In the genomic region with DNA sequence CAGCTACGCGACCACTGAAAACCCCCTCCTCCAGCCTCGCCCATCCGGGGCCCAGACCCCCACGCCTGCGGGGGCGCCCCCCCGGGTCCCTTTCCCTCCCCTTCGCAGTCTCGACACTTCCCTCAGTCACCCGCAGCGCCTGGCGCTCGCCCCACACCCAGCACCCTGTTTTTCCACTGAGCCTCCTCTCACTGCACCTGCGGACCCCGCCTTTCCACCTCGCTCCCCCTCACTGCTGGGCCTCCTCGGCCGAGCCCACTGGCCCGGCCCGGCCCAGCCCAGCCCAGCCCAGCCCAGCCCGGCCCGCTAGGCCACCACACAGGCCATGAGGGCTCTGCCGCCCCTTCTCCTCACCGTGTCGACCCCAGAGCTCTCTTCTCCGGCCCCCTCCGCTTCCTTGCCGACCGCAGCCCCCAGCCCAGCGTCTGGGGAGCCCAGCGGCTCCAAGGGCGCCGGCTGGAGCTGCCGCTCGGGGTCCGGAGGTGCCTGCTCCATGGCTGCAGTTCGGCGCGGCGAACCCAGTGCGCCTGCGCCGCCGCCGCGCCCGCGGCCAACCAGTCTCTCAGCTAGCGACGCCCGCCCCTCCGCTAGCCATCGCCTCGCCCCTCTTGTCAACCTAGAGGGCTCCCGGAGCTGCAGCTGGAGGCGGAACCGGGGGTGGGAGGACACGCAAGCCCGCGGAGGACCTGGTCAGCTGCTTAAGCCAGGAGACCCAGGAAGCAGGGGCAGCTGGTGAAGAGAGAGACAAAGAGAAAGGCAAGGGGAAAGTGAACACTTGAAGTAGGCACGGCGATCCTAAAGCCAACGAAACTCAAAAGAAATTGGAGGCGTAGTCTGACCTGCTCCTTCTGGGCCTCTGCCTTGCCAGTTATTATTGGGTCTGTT, we compare ENCODE assay signal across 8 cellular contexts. TPM values are rescaled to one million over a fixed set of nuclear protein-coding genes. Genes with fewer than 3 reads are reported as not detected.
A peak's percentile ranks its signal among the peaks of the same experiment; 100 is the strongest.
DNase-seq lines count a peak whose midpoint lies in the region; FAIRE-seq and TF ChIP-seq lines count a peak whose summit lies in the region.

SNX4 (minus strand) TSS at position 525 of the 885 bp plus-strand sequence; CDS start at position 495, 30 bp downstream.

- no peak within 1 kb of the TSS for H2BK15ac ChIP-seq in neuronal stem cell (ENCODE audit: low read length)

- peak within 1 kb of the TSS; percentile 99 for H3K18ac ChIP-seq in neuronal stem cell (ENCODE audit: low read length)

- H4K8ac ChIP-seq in neuronal stem cell (ENCODE audit: low read depth, low read length) = peak within 1 kb of the TSS; percentile 45

- WGBS in neuronal stem cell (ENCODE audit: extremely low coverage in 2 of 2, insufficient read length in 2 of 2, insufficient replicate concordance in 1 of 2), 2 donors = no CpG with 5 or more reads among the region's 65 CpGs

- H3K23ac ChIP-seq in neuronal stem cell (ENCODE audit: low read depth, low read length, poor library complexity) = peak within 1 kb of the TSS; percentile 75

- FAIRE-seq in frontal cortex (lab: Jason Lieb, UNC) = no peak

- TF ChIP-seq CTCF in HFF-Myc (IDR thresholded peaks at IDR 0.05; ENCODE audit: low read depth, low read length, missing control alignments) = no peak

- H3K9me3 ChIP-seq in neuronal stem cell (replicated peaks in 1 of 2; ENCODE audit: control insufficient read depth in 2 of 2, insufficient read depth in 1 of 2, low read depth in 1 of 2, low read length in 2 of 2) = no peaks in the 10 kb centered on the region
- no peaks in the 10 kb centered on the region for H3K9me3 ChIP-seq in subcutaneous abdominal adipose tissue (ENCODE audit: control insufficient read depth in 5 of 5, low read length in 5 of 5)

- peak within 1 kb of the TSS; percentile 58 for H3K14ac ChIP-seq in neuronal stem cell (ENCODE audit: low read length)

- H2BK12ac ChIP-seq in neuronal stem cell (ENCODE audit: low read length) = no peak within 1 kb of the TSS

- DNase-seq in GM03348 (ENCODE audit: low spot score) = peak; percentile 97
- DNase-seq in HFF-Myc (ENCODE audit: extremely low read depth, low read depth) = peak; percentile 41
- peak; percentile 87 for DNase-seq in MV-4-11 (lab: John Stamatoyannopoulos, UW)
- peak; percentile 94 for DNase-seq in SK-MEL-5 (ENCODE audit: low read depth, low spot score)
- DNase-seq in activated naive CD4-positive, alpha-beta T cell treated with Interleukin-2 at 50 U/mL for 16 hours = peak; percentile 89
- peak; percentile 78 to 79 for DNase-seq in frontal cortex (ENCODE audit: low spot score in 2 of 2)
- peak; percentile 91 for DNase-seq in neuronal stem cell (ENCODE audit: low spot score)

- peaks cover 1% of the 10 kb centered on the region for H3K79me1 ChIP-seq in neuronal stem cell (ENCODE audit: low read depth, low read length)

- peak within 1 kb of the TSS; percentile 95 for H3K9ac ChIP-seq in neuronal stem cell (ENCODE audit: low read depth, low read length, poor library complexity)
- peak within 1 kb of the TSS; percentile 87 to 99 (median 98) for H3K9ac ChIP-seq in subcutaneous abdominal adipose tissue (ENCODE audit: low read length in 5 of 5)

- peaks cover 2 to 5% of the 10 kb centered on the region in 2 donors for H3K4me1 ChIP-seq in neuronal stem cell (ENCODE audit: control insufficient read depth in 2 of 2, insufficient read depth in 1 of 2, low read depth in 1 of 2, low read length in 2 of 2)
- peaks cover 3 to 20% (median 18%) of the 10 kb centered on the region in 5 donors for H3K4me1 ChIP-seq in subcutaneous abdominal adipose tissue (ENCODE audit: control insufficient read depth in 5 of 5, insufficient read depth in 5 of 5, low read length in 5 of 5)

- H3K27ac ChIP-seq in neuronal stem cell (replicated peaks; ENCODE audit: low read length) = peak within 1 kb of the TSS; percentile 82
- H3K27ac ChIP-seq in subcutaneous abdominal adipose tissue (ENCODE audit: low read depth, low read length) = peak within 1 kb of the TSS; percentile 71

- in situ Hi-C loops in SK-MEL-5 (cut with HindIII; ENCODE audit: low pct_unique_long_range_greater_than_20kb, low sequenced_read_pairs) = no loop called here

- H2BK5ac ChIP-seq in neuronal stem cell (ENCODE audit: low read length) = peak within 1 kb of the TSS; percentile 95

- H3K27me3 ChIP-seq in neuronal stem cell (ENCODE audit: control insufficient read depth in 3 of 3, insufficient read depth in 3 of 3, low read depth in 1 of 3, low read length in 3 of 3) = no peaks in the 10 kb centered on the region
- H3K27me3 ChIP-seq in subcutaneous abdominal adipose tissue (ENCODE audit: control insufficient read depth in 5 of 5, insufficient read depth in 4 of 5, low read length in 5 of 5) = no peaks in the 10 kb centered on the region

- H2AFZ ChIP-seq in neuronal stem cell (ENCODE audit: low read length) = peak within 1 kb of the TSS; percentile 92

- peak within 1 kb of the TSS; percentile 26 for H2BK120ac ChIP-seq in neuronal stem cell (ENCODE audit: low read depth, low read length)

- peaks cover 6 to 36% of the 10 kb centered on the region in 2 donors for H3K36me3 ChIP-seq in neuronal stem cell (replicated peaks in 1 of 2; ENCODE audit: control insufficient read depth in 2 of 2, insufficient read depth in 2 of 2, low read length in 2 of 2)
- peaks cover 0 to 10% (median 1%) of the 10 kb centered on the region in 5 donors for H3K36me3 ChIP-seq in subcutaneous abdominal adipose tissue (ENCODE audit: control insufficient read depth in 5 of 5, insufficient read depth in 5 of 5, low read length in 5 of 5)

- H3K4me3 ChIP-seq in HFF-Myc (replicated peaks; ENCODE audit: low read depth, low read length) = peak within 1 kb of the TSS; percentile 89
- peak within 1 kb of the TSS; percentile 59 to 86 for H3K4me3 ChIP-seq in neuronal stem cell (ENCODE audit: low read length in 2 of 2)
- H3K4me3 ChIP-seq in subcutaneous abdominal adipose tissue (ENCODE audit: low read depth in 1 of 5, low read length in 5 of 5) = peak within 1 kb of the TSS; percentile 83 to 92 (median 90)

- H4K91ac ChIP-seq in neuronal stem cell (ENCODE audit: low read depth, low read length, poor library complexity) = peak within 1 kb of the TSS; percentile 64

- H2AK5ac ChIP-seq in neuronal stem cell (ENCODE audit: low read depth, low read length) = no peak within 1 kb of the TSS

- H3K4ac ChIP-seq in neuronal stem cell (ENCODE audit: low read length) = no peak within 1 kb of the TSS

- H3K4me2 ChIP-seq in neuronal stem cell (ENCODE audit: insufficient read depth, low read length, poor library complexity, severe bottlenecking) = peak within 1 kb of the TSS; percentile 80

RNA-seq across cellular contexts. Expression of gene SNX4, which starts in this region (rescaled TPM):
- total RNA-seq in SK-MEL-5 (2014; rRNA removed; shearing (Covaris generic)) = 53.4 and 56.8 TPM in 2 replicates
- polyA plus RNA-seq in SK-MEL-5 (2015; cell fraction: cytosol; rRNA removed) = 39.6 and 50.1 TPM in 2 replicates
- 25.7 and 32.0 TPM in 2 replicates for polyA plus RNA-seq in SK-MEL-5 (2015; cell fraction: nucleus; rRNA removed)
- 106 TPM for total RNA-seq in frontal cortex
- 29.6 TPM for polyA plus RNA-seq in neuronal stem cell (2013, experiment 1 of 2)
- polyA plus RNA-seq in neuronal stem cell (2013, experiment 2 of 2) = 29.0 TPM

Comparison
In these comparisons a context has a peak if more than half of its experiments do, and no peak if none do; other contexts are left out.
1. Peak in every context shown above with its lines: DNase-seq, H3K4me3 ChIP-seq and H3K27ac ChIP-seq.
2. DNase-seq: peak in every context shown above with its lines; median percentile 97 in GM03348; 94 in SK-MEL-5; 91 in neuronal stem cell; 89 in activated naive CD4-positive, alpha-beta T cell treated with Interleukin-2 at 50 U/mL for 16 hours; 87 in MV-4-11; 78 in frontal cortex; 41 in HFF-Myc.